In the genomic region with DNA sequence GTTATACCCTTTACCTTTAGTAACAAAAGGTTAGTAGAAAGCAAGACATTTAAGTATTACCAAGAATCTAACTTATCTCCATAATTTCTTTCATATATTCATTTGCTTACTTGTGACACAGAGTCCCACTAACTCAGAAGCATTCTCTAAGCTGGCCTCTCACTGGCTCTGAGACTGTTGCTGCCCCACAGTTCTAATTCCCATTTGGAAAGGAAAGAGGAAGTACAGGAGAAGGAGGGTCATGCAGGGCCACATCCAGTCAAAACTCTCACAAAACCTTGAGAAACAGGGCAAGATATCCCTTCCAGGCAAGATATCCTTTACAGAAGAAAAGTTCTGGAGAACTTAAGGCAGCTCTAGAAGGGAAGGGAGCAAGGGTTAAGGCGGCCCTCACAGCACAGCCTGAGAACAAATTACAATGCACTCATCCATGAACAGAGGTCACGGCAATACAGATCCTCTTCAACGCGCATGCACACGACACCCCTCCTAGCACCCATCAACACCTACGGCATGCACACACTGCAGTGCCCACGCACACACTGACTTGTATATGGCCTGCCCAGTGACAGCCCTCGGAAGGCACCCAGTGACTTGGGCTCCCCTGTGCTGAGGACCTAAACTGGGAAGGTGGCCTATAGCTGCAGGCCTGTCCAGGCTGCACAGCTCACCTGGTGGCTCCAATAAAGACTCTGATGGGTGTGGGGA, we compare ENCODE assay signal across 13 cellular contexts. TPM values are rescaled to one million over a fixed set of nuclear protein-coding genes. Genes with fewer than 3 reads are reported as not detected.
A peak's percentile ranks its signal among the peaks of the same experiment; 100 is the strongest.
DNase-seq lines count a peak whose midpoint lies in the region; ATAC-seq and TF ChIP-seq lines count a peak whose summit lies in the region.
"Had no signal": no experiment of that assay in that cellular context is flagged by ENCODE, and none has a peak within 500 bp of the region (broad histone marks: within the 10 kb centered on the region; RNA-seq: fewer than 3 reads in every experiment).

No MANE protein-coding gene starts in this region.

- DNase-seq in heart left ventricle (no peak), cardiac septum (ENCODE audit: low spot score) (no peak), Karpas-422 (no peak), transverse colon (no peak), NCI-H2196 treated with DMSO at 0.1 percent for 48 hours (lab: John Stamatoyannopoulos, UW; ENCODE audit: unreplicated experiment) (no peak)
- no peak for DNase-seq in activated T-cell treated with anti-CD3 and anti-CD28 coated beads, Interleukin-2, amount 50 U/mL, for 1 hour
- DNase-seq: effector CD8-positive, alpha-beta T cell; NCI-H524; WERI-Rb-1 had no signal

- peaks cover 0 to 13% (median 5%) of the 10 kb centered on the region in 12 donors for H3K4me1 ChIP-seq in heart left ventricle
- peaks cover 18% of the 10 kb centered on the region for H3K4me1 ChIP-seq in Karpas-422 (ENCODE audit: low read length)
- H3K4me1 ChIP-seq in transverse colon, result no peaks in the 10 kb centered on the region

- H3K9me3 Mint-ChIP-seq in stimulated activated memory B cell treated with anti-CD40 and anti-IgM and Interleukin-4, amounts not matched to agents 10 μg/mL and 1 μg/mL and 100 μg/mL, for 72 hours, result no peaks in the 10 kb centered on the region

- no peaks in the 10 kb centered on the region for H4K20me1 ChIP-seq in Karpas-422 (ENCODE audit: insufficient read depth, low read depth, low read length)

- H3K79me2 ChIP-seq in Karpas-422 (ENCODE audit: low read length), result no peaks in the 10 kb centered on the region

- in situ Hi-C loops in transverse colon (cut with MboI; ENCODE audit: low pct_ligation_motif_present in 1 of 4, low pct_unique_long_range_greater_than_20kb in 1 of 4, low sequenced_read_pairs in 3 of 4), result no loop called here

- TF ChIP-seq CTCF in heart left ventricle (IDR thresholded peaks at IDR 0.05) (no peak), transverse colon (IDR thresholded peaks at IDR 0.05) (no peak)

- 59 to 73% (median 61%) methylated on average over 8 of the region's 8 CpGs for WGBS in heart left ventricle, 4 donors
- WGBS in transverse colon (ENCODE audit: low coverage in 1 of 2), 2 donors, result 80 to 91% methylated on average over 6 to 8 of the region's 8 CpGs

- ATAC-seq in heart left ventricle, result peak in 3 of 4 donors; percentile 54 to 60 (median 58)
- ATAC-seq in HG02623 (IDR thresholded peaks at IDR 0.05; ENCODE audit: unreplicated experiment), result peak; percentile 49
- peak; percentile 92 for ATAC-seq in stimulated activated memory B cell treated with anti-CD40 and anti-IgM and Interleukin-4, amounts not matched to agents 10 μg/mL and 1 μg/mL and 100 μg/mL, for 72 hours
- ATAC-seq: HepG2 had no signal

- intact Hi-C loops in heart left ventricle (cut with DNase I) (no loop called here), cardiac septum (cut with DNase I) (no loop called here), transverse colon (cut with DNase I; ENCODE audit: low total_unique reads) (no loop called here)

- H3K27me3 Mint-ChIP-seq in stimulated activated memory B cell treated with anti-CD40 and anti-IgM and Interleukin-4, amounts not matched to agents 10 μg/mL and 1 μg/mL and 100 μg/mL, for 72 hours, result no peaks in the 10 kb centered on the region

- TF ChIP-seq POLR2A in heart left ventricle (IDR thresholded peaks at IDR 0.05) (no peak), transverse colon (IDR thresholded peaks at IDR 0.05) (no peak)

- H3K4me2 ChIP-seq in Karpas-422 (ENCODE audit: low read depth, low read length, poor library complexity, severe bottlenecking), result peak overlapping the region; percentile 46

- no peak overlapping the region for H3K27ac ChIP-seq in heart left ventricle
- H3K27ac ChIP-seq in Karpas-422 (ENCODE audit: low read length), result no peak overlapping the region
- H3K27ac ChIP-seq in transverse colon, result no peak overlapping the region
- H3K27ac ChIP-seq: WERI-Rb-1 had no signal

- H3K27ac Mint-ChIP-seq in stimulated activated memory B cell treated with anti-CD40 and anti-IgM and Interleukin-4, amounts not matched to agents 10 μg/mL and 1 μg/mL and 100 μg/mL, for 72 hours, result peak overlapping the region; percentile 88
- H3K27ac Mint-ChIP-seq: activated naive CD4-positive, alpha-beta T cell treated with anti-CD3 and anti-CD28 coated beads, Interleukin-2, amount 50 U/mL, for 72 hours had no signal

- no peaks in the 10 kb centered on the region for H3K9me2 ChIP-seq in Karpas-422 (replicated peaks; ENCODE audit: insufficient read depth, low read length)

- peaks cover 28% of the 10 kb centered on the region for H3K4me1 Mint-ChIP-seq in stimulated activated memory B cell treated with anti-CD40 and anti-IgM and Interleukin-4, amounts not matched to agents 10 μg/mL and 1 μg/mL and 100 μg/mL, for 72 hours

- no peak overlapping the region for H3K9ac ChIP-seq in Karpas-422 (ENCODE audit: low read length)

- no peak overlapping the region for H3K4me3 ChIP-seq in heart left ventricle
- peak overlapping the region; percentile 2; the same call in 1 of the 2 replicates for H3K4me3 ChIP-seq in Karpas-422 (ENCODE audit: low read length)
- H3K4me3 ChIP-seq in transverse colon, result no peak overlapping the region

- H3K27me3 ChIP-seq in heart left ventricle, result no peaks in the 10 kb centered on the region
- H3K27me3 ChIP-seq in Karpas-422 (ENCODE audit: low read length), result no peaks in the 10 kb centered on the region
- no peaks in the 10 kb centered on the region for H3K27me3 ChIP-seq in transverse colon

- H3K9me3 ChIP-seq in heart left ventricle (no peaks in the 10 kb centered on the region), Karpas-422 (ENCODE audit: low read length) (no peaks in the 10 kb centered on the region), transverse colon (no peaks in the 10 kb centered on the region)

- H2AFZ ChIP-seq in Karpas-422 (ENCODE audit: low read length), result no peak overlapping the region

- H3K36me3 ChIP-seq in heart left ventricle, result peaks cover 0 to 42% (median 23%) of the 10 kb centered on the region in 9 donors
- peaks cover 5% of the 10 kb centered on the region; the same call in 1 of the 2 replicates for H3K36me3 ChIP-seq in Karpas-422 (ENCODE audit: insufficient read depth, low read length)
- H3K36me3 ChIP-seq in transverse colon, result no peaks in the 10 kb centered on the region
- H3K36me3 ChIP-seq: WERI-Rb-1 had no signal

- no peak for TF ChIP-seq EP300 in transverse colon (IDR thresholded peaks at IDR 0.05; ENCODE audit: low read depth)

- peak overlapping the region; percentile 68 for H3K4me3 Mint-ChIP-seq in stimulated activated memory B cell treated with anti-CD40 and anti-IgM and Interleukin-4, amounts not matched to agents 10 μg/mL and 1 μg/mL and 100 μg/mL, for 72 hours

- peaks cover 30% of the 10 kb centered on the region for H3K36me3 Mint-ChIP-seq in stimulated activated memory B cell treated with anti-CD40 and anti-IgM and Interleukin-4, amounts not matched to agents 10 μg/mL and 1 μg/mL and 100 μg/mL, for 72 hours

RNA-seq across cellular contexts. Expression of gene MYO5C, which starts 13.0 kb away (rescaled TPM):
- total RNA-seq in heart left ventricle (1 to 10 TPM; 1.0 to 7.2 (median 3.4) TPM), cardiac septum (2.0 TPM), transverse colon (100 to 1,000 TPM in 1 of 4 donors, 10 to 100 TPM in 3; 56.1 to 151 (median 84.5) TPM)
- polyA plus RNA-seq in heart left ventricle, result under 1 TPM; 0.89 to 0.95 TPM
- 0.22 and 0.58 TPM in 2 replicates for total RNA-seq in Karpas-422 (2014; rRNA removed; shearing (Covaris generic); ENCODE audit: low replicate concordance)

Comparison
In these comparisons a context has a peak if more than half of its experiments do, and no peak if none do; other contexts are left out.
1. RNA of gene MYO5C, which starts 13.0 kb away (total RNA-seq): 56.1 to 151 TPM in transverse colon; 1.0 to 7.2 TPM in heart left ventricle, 2.0 TPM in cardiac septum (single experiment) and 0.22 to 0.58 TPM in Karpas-422; every median in the first group is over 4 times any median in the second.
2. Peak in every context shown above with its lines, with median percentiles within 50 percentile points of each other: ATAC-seq.